1 cellular context compared by ENCODE assay signal in genomic region chr5:96615223-96615622, GRCh38.
TF ChIP-seq lines count a peak whose summit lies in the region.

No MANE protein-coding gene starts in this region.

TF ChIP-seq in HepG2, 621 proteins besides CTCF, POLR2A, EP300 and RAD21 (continued from another document):
- no peak for TF ChIP-seq ZBTB49 (CRISPR knock-in tag; IDR thresholded peaks at IDR 0.05; ENCODE audit: borderline replicate concordance)
- no peak for TF ChIP-seq ZNF460 (CRISPR knock-in tag; IDR thresholded peaks at IDR 0.05; ENCODE audit: borderline replicate concordance)
- TF ChIP-seq SMAD3 (CRISPR knock-in tag; IDR thresholded peaks at IDR 0.05): no peak
- no peak for TF ChIP-seq SPEN (CRISPR knock-in tag; IDR thresholded peaks at IDR 0.05; ENCODE audit: low read depth)
- TF ChIP-seq THAP7 (CRISPR knock-in tag; IDR thresholded peaks at IDR 0.05): no peak
- no peak for TF ChIP-seq ZKSCAN1 (IDR thresholded peaks at IDR 0.05; ENCODE audit: low read length)
- no peak for TF ChIP-seq MTA3 (CRISPR knock-in tag; IDR thresholded peaks at IDR 0.05)
- TF ChIP-seq HOXA5 (CRISPR knock-in tag; IDR thresholded peaks at IDR 0.05): no peak
- no peak for TF ChIP-seq DBP (CRISPR knock-in tag; IDR thresholded peaks at IDR 0.05; ENCODE audit: not compliant biosample characterization)
- TF ChIP-seq ZNF292 (CRISPR knock-in tag; IDR thresholded peaks at IDR 0.05; ENCODE audit: borderline replicate concordance, low read depth): no peak
- TF ChIP-seq ZFYVE20 (CRISPR knock-in tag; IDR thresholded peaks at IDR 0.05; ENCODE audit: borderline replicate concordance, low read depth): no peak
- TF ChIP-seq ZFP37 (CRISPR knock-in tag; IDR thresholded peaks at IDR 0.05; ENCODE audit: borderline replicate concordance): no peak
- no peak for TF ChIP-seq FOXC1 (CRISPR knock-in tag; IDR thresholded peaks at IDR 0.05; ENCODE audit: borderline replicate concordance)
- TF ChIP-seq NFYB (CRISPR knock-in tag; IDR thresholded peaks at IDR 0.05): no peak
- TF ChIP-seq ZNF256 (CRISPR knock-in tag; conservative IDR thresholded peaks at IDR 0.05): no peak
- TF ChIP-seq SAFB2 (CRISPR knock-in tag; IDR thresholded peaks at IDR 0.05; ENCODE audit: borderline replicate concordance, low read depth): no peak
- TF ChIP-seq ZBTB26 (CRISPR knock-in tag; IDR thresholded peaks at IDR 0.05; ENCODE audit: borderline replicate concordance): no peak
